In the genomic region with DNA sequence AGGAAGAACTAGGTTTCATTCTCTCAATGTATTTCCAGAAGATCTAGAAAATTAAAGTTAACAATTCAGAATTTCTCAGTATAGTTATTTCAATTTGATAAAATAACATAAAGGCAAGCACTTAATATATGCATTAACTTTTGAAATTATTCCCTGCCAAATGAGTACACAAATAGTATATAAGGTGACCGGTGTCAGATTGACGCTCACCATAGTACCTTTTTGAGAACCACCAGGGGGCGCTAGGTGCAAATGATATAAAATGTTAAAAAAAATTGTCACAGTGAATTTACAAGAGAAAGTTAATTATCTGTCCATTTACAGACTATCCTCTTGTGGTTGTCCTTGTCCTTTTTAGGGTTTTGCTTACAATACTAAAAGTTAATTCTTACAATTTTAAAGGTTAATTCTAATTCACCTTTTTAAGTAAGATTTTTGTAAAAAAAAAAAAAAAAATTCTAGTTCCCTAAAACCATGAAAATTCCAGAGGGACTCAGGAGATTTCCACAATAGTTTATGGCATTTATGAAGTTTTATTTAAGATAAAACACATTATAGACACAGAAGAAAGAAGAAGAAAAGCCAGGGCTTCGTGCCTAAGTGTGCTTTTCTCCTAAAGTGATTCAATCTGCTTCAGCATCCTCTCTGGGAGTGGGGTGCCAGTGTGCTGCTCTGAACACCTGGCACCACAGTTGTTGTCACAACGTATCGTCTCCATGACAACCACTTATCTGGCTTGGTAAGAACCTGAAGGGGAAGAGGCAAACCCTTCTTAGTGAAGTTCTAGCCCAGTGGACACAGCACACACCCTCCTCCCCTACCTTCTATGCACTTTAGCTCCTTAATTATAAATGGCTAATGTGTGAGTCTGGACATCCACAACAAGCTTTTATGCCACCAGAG, we compare ENCODE assay signal across 8 cellular contexts. TPM values are rescaled to one million over a fixed set of nuclear protein-coding genes. Genes with fewer than 3 reads are reported as not detected.
DNase-seq lines count a peak whose midpoint lies in the region; ATAC-seq lines count a peak whose summit lies in the region.

No MANE protein-coding gene starts in this region.

- peak; percentile 11 for DNase-seq in COR-L47 (lab: John Stamatoyannopoulos, UW)
- DNase-seq in H4 (ENCODE audit: low spot score) = peak; percentile 45
- peak; percentile 41 for DNase-seq in NCI-H2081 treated with DMSO at 0.1 percent for 48 hours (lab: John Stamatoyannopoulos, UW)
- peak; percentile 11 for DNase-seq in UCSD-AML1 (lab: John Stamatoyannopoulos, UW; ENCODE audit: unreplicated experiment)
- DNase-seq in dermis blood vessel endothelial cell = peak; percentile 74
- peak; percentile 61 for DNase-seq in mesenchymal stem cell
- DNase-seq in stimulated activated naive CD8-positive, alpha-beta T cell treated with anti-CD3 and anti-CD28 coated beads, Interleukin-15, Interleukin-2, amounts not matched to agents 100 U/mL and 50 U/mL, for 24 hours = peak; percentile 52

- H3K36me3 ChIP-seq in mesenchymal stem cell (ENCODE audit: control insufficient read depth in 1 of 2, insufficient read depth in 2 of 2, low read depth in 1 of 2, low read length in 2 of 2) = peaks cover 0 to 3% of the 10 kb centered on the region in 2 experiments

- H3K79me1 ChIP-seq in mesenchymal stem cell (replicated peaks; ENCODE audit: low read length, poor library complexity, severe bottlenecking) = no peaks in the 10 kb centered on the region

- H3K14ac ChIP-seq in mesenchymal stem cell (ENCODE audit: low read length in 2 of 2) = no peak overlapping the region

- no peak overlapping the region for H3K4ac ChIP-seq in mesenchymal stem cell (ENCODE audit: low read depth in 1 of 2, low read length in 2 of 2)

- H2BK120ac ChIP-seq in mesenchymal stem cell (ENCODE audit: low read depth, low read length) = no peak overlapping the region

- H2BK12ac ChIP-seq in mesenchymal stem cell (ENCODE audit: low read length in 2 of 2) = no peak overlapping the region

- H4K91ac ChIP-seq in mesenchymal stem cell (ENCODE audit: low read length) = no peak overlapping the region

- H3K9me3 ChIP-seq in mesenchymal stem cell (ENCODE audit: control insufficient read depth, low read length) = no peaks in the 10 kb centered on the region

- 29% methylated on average over 3 of the region's 6 CpGs for WGBS in mesenchymal stem cell

- no peak overlapping the region for H2BK15ac ChIP-seq in mesenchymal stem cell (ENCODE audit: low read depth, poor library complexity, severe bottlenecking)

- no peak overlapping the region for H2AFZ ChIP-seq in mesenchymal stem cell (ENCODE audit: low read depth, low read length)

- H3K18ac ChIP-seq in mesenchymal stem cell (ENCODE audit: low read depth in 1 of 2, low read length in 2 of 2) = no peak overlapping the region

- no peak overlapping the region for H2AK5ac ChIP-seq in mesenchymal stem cell (ENCODE audit: low read length, severe bottlenecking)

- H2BK5ac ChIP-seq in mesenchymal stem cell (ENCODE audit: low read depth, low read length, poor library complexity, severe bottlenecking) = no peak overlapping the region

- no peak overlapping the region for H3K4me2 ChIP-seq in mesenchymal stem cell (ENCODE audit: low read length, poor library complexity, severe bottlenecking)

- peaks cover 25% of the 10 kb centered on the region for H3K4me1 ChIP-seq in mesenchymal stem cell (ENCODE audit: control insufficient read depth, insufficient read depth, low read depth, low read length)

- H3K27ac ChIP-seq in mesenchymal stem cell (ENCODE audit: low read length, poor library complexity, severe bottlenecking) = no peak overlapping the region

- no peak overlapping the region for H3K9ac ChIP-seq in mesenchymal stem cell (ENCODE audit: low read length)

- ATAC-seq in stimulated activated naive CD8-positive, alpha-beta T cell treated with anti-CD3 and anti-CD28 coated beads, Interleukin-15, Interleukin-2, amounts not matched to agents 100 U/mL and 50 U/mL, for 24 hours = no peak
- ATAC-seq in HG03097 (IDR thresholded peaks at IDR 0.05; ENCODE audit: low FRiP score, unreplicated experiment) = no peak

- H3K27me3 ChIP-seq in mesenchymal stem cell (ENCODE audit: control insufficient read depth in 1 of 2, insufficient read depth in 1 of 2, low read length in 2 of 2) = peaks cover 18 to 29% of the 10 kb centered on the region in 2 experiments

- H3K23ac ChIP-seq in mesenchymal stem cell (ENCODE audit: low read length in 2 of 2) = no peak overlapping the region

- no peak overlapping the region for H4K8ac ChIP-seq in mesenchymal stem cell (ENCODE audit: low read length)

- no peak overlapping the region for H3K4me3 ChIP-seq in mesenchymal stem cell (ENCODE audit: insufficient read depth in 1 of 2, low read depth in 1 of 2, low read length in 2 of 2)

RNA-seq across cellular contexts. Expression of a gene that starts 1.7 kb away (rescaled TPM):
- 1.3 and 1.7 TPM in 2 replicates for total RNA-seq in H4 (2014; rRNA removed; shearing (Covaris generic))
- not detected in 2 replicates for total RNA-seq in dermis blood vessel endothelial cell
- not detected for polyA plus RNA-seq in mesenchymal stem cell (2013, experiment 1 of 2)
- not detected for polyA plus RNA-seq in mesenchymal stem cell (2013, experiment 2 of 2)

Comparison
In these comparisons a context has a peak if more than half of its experiments do, and no peak if none do; other contexts are left out.
1. DNase-seq: peak in every context shown above with its lines; median percentile 74 in dermis blood vessel endothelial cell; 61 in mesenchymal stem cell; 52 in stimulated activated naive CD8-positive, alpha-beta T cell treated with anti-CD3 and anti-CD28 coated beads, Interleukin-15, Interleukin-2, amounts not matched to agents 100 U/mL and 50 U/mL, for 24 hours; 45 in H4; 41 in NCI-H2081 treated with DMSO at 0.1 percent for 48 hours; 11 in COR-L47; 11 in UCSD-AML1.